11 cellular contexts compared by ENCODE assay signal in genomic region chr5:27458318-27458717, GRCh38.
"Had no signal": no experiment of that assay in that cellular context is flagged by ENCODE, and none has a peak within 500 bp of the region (broad histone marks: within the 10 kb centered on the region; RNA-seq: fewer than 3 reads in every experiment).

No MANE protein-coding gene starts in this region.

- H3K27me3 ChIP-seq: ascending aorta, colonic mucosa, hepatocyte had no signal

- ATAC-seq: activated T-cell treated with anti-CD3 and anti-CD28 coated beads, Interleukin-2, amount 50 U/mL, for 4 hours had no signal

- H3K9me3 ChIP-seq: ascending aorta had no signal

- H3K4me3 ChIP-seq: ascending aorta, colonic mucosa, hepatocyte had no signal

- H3K36me3 ChIP-seq: ascending aorta, colonic mucosa had no signal

- H3K4me1 ChIP-seq: ascending aorta, colonic mucosa had no signal

- DNase-seq: activated CD4-positive, alpha-beta T cell treated with anti-CD3 and anti-CD28 coated beads, Interleukin-2, amount 50 U/mL, for 1 hour; activated CD8-positive, alpha-beta memory T cell treated with anti-CD3 and anti-CD28 coated beads, Interleukin-2, amount 50 U/mL, for 4 hours; activated naive CD4-positive, alpha-beta T cell treated with anti-CD3 and anti-CD28 coated beads, Interleukin-2, amount 10 ng/mL, durations not matched to agents 7 days and 5 days; activated T-cell treated with anti-CD3 and anti-CD28 coated beads, Interleukin-2, amount 50 U/mL, for 4 hours; colonic mucosa; endodermal cell; foreskin fibroblast; stimulated activated naive CD4-positive, alpha-beta T cell had no signal

- H2AFZ ChIP-seq: hepatocyte had no signal

- H3K4me2 ChIP-seq: hepatocyte had no signal

- H3K27ac ChIP-seq: ascending aorta, colonic mucosa, epithelial cell of prostate, hepatocyte had no signal

- H3K79me2 ChIP-seq: hepatocyte had no signal
